In the genomic region with DNA sequence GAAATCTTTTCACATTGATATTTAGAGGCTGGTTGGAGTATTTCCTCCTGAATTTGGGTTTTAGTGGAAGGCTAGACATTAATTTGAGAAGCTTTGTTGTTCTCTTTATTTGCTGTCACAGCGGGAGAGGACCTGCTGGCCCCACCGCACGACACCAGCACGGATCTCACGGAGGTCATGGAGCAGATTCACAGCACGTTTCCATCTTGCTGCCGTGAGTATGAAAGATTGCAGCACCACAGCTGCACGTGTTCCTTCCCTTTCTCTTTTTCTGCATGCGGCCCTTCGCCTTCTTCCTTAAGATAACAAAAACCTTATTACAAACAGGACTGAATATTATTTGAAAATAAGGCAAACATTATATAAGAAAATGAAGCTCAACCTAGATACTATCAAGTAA, we compare ENCODE assay signal across 14 cellular contexts.
"Had no signal": no experiment of that assay in that cellular context is flagged by ENCODE, and none has a peak within 500 bp of the region (broad histone marks: within the 10 kb centered on the region; RNA-seq: fewer than 3 reads in every experiment).

No MANE protein-coding gene starts in this region.

- H3K27ac ChIP-seq: brain microvascular endothelial cell, heart left ventricle, skin epidermis, suprapubic skin had no signal

- H3K4me3 ChIP-seq: heart left ventricle, skin epidermis, suprapubic skin had no signal

- H3K27me3 ChIP-seq: brain microvascular endothelial cell, heart left ventricle, suprapubic skin had no signal

- ATAC-seq: heart left ventricle; natural killer cell treated with Interleukin-12 subunit alpha and Interleukin-12 subunit beta and Interleukin-15 and Interleukin-18, amount 100 ng/mL, for 72 hours; right cardiac atrium had no signal

- H3K9me3 ChIP-seq: heart left ventricle, suprapubic skin had no signal

- H3K4me1 ChIP-seq: heart left ventricle, suprapubic skin had no signal

- DNase-seq: activated CD4-positive, CD25-positive, alpha-beta regulatory T cell treated with anti-CD3 and anti-CD28 coated beads, Interleukin-2, amount 50 U/mL, for 72 hours; activated naive CD8-positive, alpha-beta T cell treated with anti-CD3 and anti-CD28 coated beads for 36 hours; amygdala; brain microvascular endothelial cell; effector memory CD4-positive, alpha-beta T cell; foreskin melanocyte; heart left ventricle; immature natural killer cell; occipital lobe; right cardiac atrium; trophoblast cell had no signal
